14 cellular contexts compared by ENCODE assay signal in genomic region chr13:73288596-73288995, GRCh38.
"Had no signal": no experiment of that assay in that cellular context is flagged by ENCODE, and none has a peak within 500 bp of the region (broad histone marks: within the 10 kb centered on the region; RNA-seq: fewer than 3 reads in every experiment).

No MANE protein-coding gene starts in this region.

- ATAC-seq: activated CD4-positive, alpha-beta T cell treated with anti-CD3 and anti-CD28 coated beads for 36 hours; activated CD8-positive, alpha-beta T cell treated with anti-CD3 and anti-CD28 coated beads, Interleukin-2, amount 10 ng/mL, durations not matched to agents 7 days and 5 days; gastroesophageal sphincter; stimulated activated naive CD8-positive, alpha-beta T cell treated with anti-CD3 and anti-CD28 coated beads, Interleukin-15, Interleukin-2, amounts not matched to agents 100 U/mL and 50 U/mL, for 24 hours had no signal

- H3K4me3 ChIP-seq: gastroesophageal sphincter, left ventricle myocardium inferior, suprapubic skin had no signal

- H3K27ac ChIP-seq: gastroesophageal sphincter, left ventricle myocardium inferior, suprapubic skin, VCaP had no signal

- DNase-seq: activated CD4-positive, alpha-beta T cell treated with anti-CD3 and anti-CD28 coated beads for 36 hours; activated CD8-positive, alpha-beta memory T cell treated with anti-CD3 and anti-CD28 coated beads, Interleukin-2, amount 50 U/mL, for 48 hours; activated CD8-positive, alpha-beta T cell treated with anti-CD3 and anti-CD28 coated beads, Interleukin-2, amount 10 ng/mL, durations not matched to agents 7 days and 5 days; activated naive CD4-positive, alpha-beta T cell; aorta; islet precursor cell; left ventricle myocardium inferior; mesenchymal stem cell; stimulated activated CD4-positive, alpha-beta T cell treated with anti-CD3 and anti-CD28 coated beads, Interleukin-2, amount 100 ng/mL, for 48 hours; stimulated activated naive CD8-positive, alpha-beta T cell treated with anti-CD3 and anti-CD28 coated beads, Interleukin-15, Interleukin-2, amounts not matched to agents 100 U/mL and 50 U/mL, for 24 hours; T-helper 2 cell had no signal

- H3K4me1 ChIP-seq: gastroesophageal sphincter, left ventricle myocardium inferior had no signal

- H3K9me3 ChIP-seq: gastroesophageal sphincter, left ventricle myocardium inferior, suprapubic skin had no signal

- H3K36me3 ChIP-seq: gastroesophageal sphincter, left ventricle myocardium inferior, suprapubic skin had no signal
